Comparison of ENCODE assay signal across 3 cellular contexts in genomic region chr3:17432237-17432636, GRCh38.
TF ChIP-seq lines count a peak whose summit lies in the region.

No MANE protein-coding gene starts in this region.

TF ChIP-seq in SK-N-SH, 30 proteins besides CTCF, POLR2A, EP300 and RAD21 (continues in another document):
- TF ChIP-seq FOXM1 (IDR thresholded peaks at IDR 0.05; ENCODE audit: low read depth) (no peak), REST (IDR thresholded peaks at IDR 0.05; ENCODE audit: low read depth, low read length) (no peak), FOXJ3 (CRISPR knock-in tag; IDR thresholded peaks at IDR 0.05) (no peak), TCF12 (IDR thresholded peaks at IDR 0.05) (no peak), GATA2 (CRISPR knock-in tag; IDR thresholded peaks at IDR 0.05) (no peak), ZBTB33 (IDR thresholded peaks at IDR 0.05; ENCODE audit: borderline replicate concordance, low read depth) (no peak), POLR2AphosphoS5 (IDR thresholded peaks at IDR 0.05; ENCODE audit: low read depth, low read length) (no peak), FOSL2 (IDR thresholded peaks at IDR 0.05; ENCODE audit: borderline replicate concordance, low read depth) (no peak), NRF1 (IDR thresholded peaks at IDR 0.05; ENCODE audit: low read depth, low read length) (no peak), EZH2phosphoT487 (IDR thresholded peaks at IDR 0.05; ENCODE audit: borderline replicate concordance, low read depth) (no peak), USF1 (IDR thresholded peaks at IDR 0.05; ENCODE audit: borderline replicate concordance, low read depth) (no peak), CHD2 (IDR thresholded peaks at IDR 0.05; ENCODE audit: low read length, partially characterized antibody) (no peak), JUND (IDR thresholded peaks at IDR 0.05) (no peak), RFX5 (IDR thresholded peaks at IDR 0.05; ENCODE audit: low read length) (no peak)
- TF ChIP-seq, protein P1, sequence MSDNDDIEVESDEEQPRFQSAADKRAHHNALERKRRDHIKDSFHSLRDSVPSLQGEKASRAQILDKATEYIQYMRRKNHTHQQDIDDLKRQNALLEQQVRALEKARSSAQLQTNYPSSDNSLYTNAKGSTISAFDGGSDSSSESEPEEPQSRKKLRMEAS (IDR thresholded peaks at IDR 0.05; ENCODE audit: low read depth): no peak

TF ChIP-seq in SK-N-SH treated with all-trans-retinoic acid at 6 μM for 48 hours, 23 proteins besides CTCF, POLR2A, EP300 and RAD21:
- TF ChIP-seq GLIS3 (CRISPR knock-in tag; IDR thresholded peaks at IDR 0.05): no peak
- TF ChIP-seq ZNF8 (CRISPR knock-in tag; IDR thresholded peaks at IDR 0.05): no peak
- TF ChIP-seq ARNTL (CRISPR knock-in tag; IDR thresholded peaks at IDR 0.05; ENCODE audit: borderline replicate concordance, low read depth): no peak
- no peak for TF ChIP-seq ZFP3 (CRISPR knock-in tag; IDR thresholded peaks at IDR 0.05)
- no peak for TF ChIP-seq BACH2 (CRISPR knock-in tag; IDR thresholded peaks at IDR 0.05; ENCODE audit: borderline replicate concordance)
- TF ChIP-seq ZC3H10 (CRISPR knock-in tag; IDR thresholded peaks at IDR 0.05): no peak
- TF ChIP-seq PPARA (CRISPR knock-in tag; IDR thresholded peaks at IDR 0.05; ENCODE audit: borderline replicate concordance): no peak
- TF ChIP-seq ZNF565 (CRISPR knock-in tag; conservative IDR thresholded peaks at IDR 0.05; ENCODE audit: low read depth): no peak
- TF ChIP-seq SNAI2 (CRISPR knock-in tag; IDR thresholded peaks at IDR 0.05): no peak
- TF ChIP-seq RARB (CRISPR knock-in tag; IDR thresholded peaks at IDR 0.05): no peak
- TF ChIP-seq CSDC2 (CRISPR knock-in tag; IDR thresholded peaks at IDR 0.05): no peak
- TF ChIP-seq OSR1 (CRISPR knock-in tag; IDR thresholded peaks at IDR 0.05): no peak
- TF ChIP-seq ZNF70 (CRISPR knock-in tag; IDR thresholded peaks at IDR 0.05): no peak
- TF ChIP-seq, protein P2, sequence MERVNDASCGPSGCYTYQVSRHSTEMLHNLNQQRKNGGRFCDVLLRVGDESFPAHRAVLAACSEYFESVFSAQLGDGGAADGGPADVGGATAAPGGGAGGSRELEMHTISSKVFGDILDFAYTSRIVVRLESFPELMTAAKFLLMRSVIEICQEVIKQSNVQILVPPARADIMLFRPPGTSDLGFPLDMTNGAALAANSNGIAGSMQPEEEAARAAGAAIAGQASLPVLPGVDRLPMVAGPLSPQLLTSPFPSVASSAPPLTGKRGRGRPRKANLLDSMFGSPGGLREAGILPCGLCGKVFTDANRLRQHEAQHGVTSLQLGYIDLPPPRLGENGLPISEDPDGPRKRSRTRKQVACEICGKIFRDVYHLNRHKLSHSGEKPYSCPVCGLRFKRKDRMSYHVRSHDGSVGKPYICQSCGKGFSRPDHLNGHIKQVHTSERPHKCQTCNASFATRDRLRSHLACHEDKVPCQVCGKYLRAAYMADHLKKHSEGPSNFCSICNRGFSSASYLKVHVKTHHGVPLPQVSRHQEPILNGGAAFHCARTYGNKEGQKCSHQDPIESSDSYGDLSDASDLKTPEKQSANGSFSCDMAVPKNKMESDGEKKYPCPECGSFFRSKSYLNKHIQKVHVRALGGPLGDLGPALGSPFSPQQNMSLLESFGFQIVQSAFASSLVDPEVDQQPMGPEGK (CRISPR knock-in tag; IDR thresholded peaks at IDR 0.05; ENCODE audit: borderline replicate concordance): no peak
- no peak for TF ChIP-seq ISL1 (CRISPR knock-in tag; IDR thresholded peaks at IDR 0.05)

TF ChIP-seq in K562, 482 proteins besides CTCF, POLR2A, EP300 and RAD21:
- TF ChIP-seq NCOA4 (IDR thresholded peaks at IDR 0.05; ENCODE audit: partially characterized antibody) (no peak), ZNF263 (CRISPR knock-in tag; IDR thresholded peaks at IDR 0.05; ENCODE audit: borderline replicate concordance) (no peak), NFE2 (IDR thresholded peaks at IDR 0.05; ENCODE audit: low read depth) (peak; percentile 90), NEUROD1 (IDR thresholded peaks at IDR 0.05; ENCODE audit: borderline replicate concordance, low read depth, low read length, partially characterized antibody) (no peak), E2F6 (IDR thresholded peaks at IDR 0.05; ENCODE audit: borderline replicate concordance in 1 of 2, extremely low read depth in 1 of 2, insufficient read depth in 1 of 2, insufficient read length in 1 of 2, low read depth in 1 of 2, low read length in 1 of 2, poor library complexity in 1 of 2, severe bottlenecking in 1 of 2) (no peak), SMC3 (conservative IDR thresholded peaks at IDR 0.05; ENCODE audit: insufficient read depth, low read depth, low read length) (no peak), E2F1 (CRISPR knock-in tag; IDR thresholded peaks at IDR 0.05) (no peak), LEF1 (IDR thresholded peaks at IDR 0.05) (no peak), CREBBP (IDR thresholded peaks at IDR 0.05; ENCODE audit: low read depth, low read length) (no peak), SRSF3 (IDR thresholded peaks at IDR 0.05; ENCODE audit: insufficient read depth, low read length) (no peak), ZNF699 (CRISPR knock-in tag; IDR thresholded peaks at IDR 0.05; ENCODE audit: insufficient replicate concordance) (no peak), CBX5 (IDR thresholded peaks at IDR 0.05; ENCODE audit: borderline replicate concordance, low read depth) (no peak), MAFF (IDR thresholded peaks at IDR 0.05; ENCODE audit: low read length) (peak; percentile 93), NFE2L1 (tag; IDR thresholded peaks at IDR 0.05; ENCODE audit: borderline replicate concordance, low read depth) (peak; percentile 93), ZNF444 (CRISPR knock-in tag; IDR thresholded peaks at IDR 0.05) (no peak), PHB2 (IDR thresholded peaks at IDR 0.05; ENCODE audit: low read depth) (no peak), ETV1 (tag; conservative IDR thresholded peaks at IDR 0.05; ENCODE audit: low read depth) (no peak), TAF1 (IDR thresholded peaks at IDR 0.05; ENCODE audit: control insufficient read depth, extremely low read depth, insufficient read depth, low read length, severe bottlenecking) (no peak), YY1 (IDR thresholded peaks at IDR 0.05; ENCODE audit: borderline replicate concordance in 1 of 3, control insufficient read depth in 1 of 3, extremely low read depth in 1 of 3, insufficient read depth in 3 of 3, insufficient read length in 1 of 3, insufficient replicate concordance in 2 of 3, low read depth in 1 of 3, low read length in 2 of 3) (no peak), RBM22 (IDR thresholded peaks at IDR 0.05; ENCODE audit: low read depth, low read length, poor library complexity, severe bottlenecking) (no peak), KDM1A (IDR thresholded peaks at IDR 0.05) (no peak), HOXB6 (CRISPR knock-in tag; IDR thresholded peaks at IDR 0.05; ENCODE audit: borderline replicate concordance) (no peak), BACH1 (tag; IDR thresholded peaks at IDR 0.05) (peak; percentile 79; the same call in 1 of the 2 replicates), SRSF1 (IDR thresholded peaks at IDR 0.05; ENCODE audit: low read depth, low read length) (no peak), ZKSCAN8 (CRISPR knock-in tag; IDR thresholded peaks at IDR 0.05) (no peak), FOXK1 (CRISPR knock-in tag; IDR thresholded peaks at IDR 0.05; ENCODE audit: borderline replicate concordance) (no peak), MAFK (IDR thresholded peaks at IDR 0.05; ENCODE audit: low read length) (peak; percentile 91), MTA2 (IDR thresholded peaks at IDR 0.05; ENCODE audit: low read depth) (no peak), ZFX (CRISPR knock-in tag; IDR thresholded peaks at IDR 0.05) (no peak), ZNF224 (CRISPR knock-in tag; IDR thresholded peaks at IDR 0.05) (no peak), MAFG (tag; conservative IDR thresholded peaks at IDR 0.05) (peak; percentile 96), POLR3G (IDR thresholded peaks at IDR 0.05; ENCODE audit: extremely low read depth, insufficient read length, insufficient replicate concordance) (no peak), KDM2B (CRISPR knock-in tag; IDR thresholded peaks at IDR 0.05) (no peak), C11orf30 (IDR thresholded peaks at IDR 0.05; ENCODE audit: low read depth) (peak; percentile 86), ZBTB26 (CRISPR knock-in tag; IDR thresholded peaks at IDR 0.05) (no peak), ZNF316 (IDR thresholded peaks at IDR 0.05) (peak; percentile 94)
- TF ChIP-seq, protein P3, sequence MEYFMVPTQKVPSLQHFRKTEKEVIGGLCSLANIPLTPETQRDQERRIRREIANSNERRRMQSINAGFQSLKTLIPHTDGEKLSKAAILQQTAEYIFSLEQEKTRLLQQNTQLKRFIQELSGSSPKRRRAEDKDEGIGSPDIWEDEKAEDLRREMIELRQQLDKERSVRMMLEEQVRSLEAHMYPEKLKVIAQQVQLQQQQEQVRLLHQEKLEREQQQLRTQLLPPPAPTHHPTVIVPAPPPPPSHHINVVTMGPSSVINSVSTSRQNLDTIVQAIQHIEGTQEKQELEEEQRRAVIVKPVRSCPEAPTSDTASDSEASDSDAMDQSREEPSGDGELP (CRISPR knock-in tag; IDR thresholded peaks at IDR 0.05; ENCODE audit: borderline replicate concordance): no peak
- TF ChIP-seq, protein P4, sequence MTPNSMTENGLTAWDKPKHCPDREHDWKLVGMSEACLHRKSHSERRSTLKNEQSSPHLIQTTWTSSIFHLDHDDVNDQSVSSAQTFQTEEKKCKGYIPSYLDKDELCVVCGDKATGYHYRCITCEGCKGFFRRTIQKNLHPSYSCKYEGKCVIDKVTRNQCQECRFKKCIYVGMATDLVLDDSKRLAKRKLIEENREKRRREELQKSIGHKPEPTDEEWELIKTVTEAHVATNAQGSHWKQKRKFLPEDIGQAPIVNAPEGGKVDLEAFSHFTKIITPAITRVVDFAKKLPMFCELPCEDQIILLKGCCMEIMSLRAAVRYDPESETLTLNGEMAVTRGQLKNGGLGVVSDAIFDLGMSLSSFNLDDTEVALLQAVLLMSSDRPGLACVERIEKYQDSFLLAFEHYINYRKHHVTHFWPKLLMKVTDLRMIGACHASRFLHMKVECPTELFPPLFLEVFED (CRISPR knock-in tag; conservative IDR thresholded peaks at IDR 0.05): no peak
- TF ChIP-seq, protein P5, sequence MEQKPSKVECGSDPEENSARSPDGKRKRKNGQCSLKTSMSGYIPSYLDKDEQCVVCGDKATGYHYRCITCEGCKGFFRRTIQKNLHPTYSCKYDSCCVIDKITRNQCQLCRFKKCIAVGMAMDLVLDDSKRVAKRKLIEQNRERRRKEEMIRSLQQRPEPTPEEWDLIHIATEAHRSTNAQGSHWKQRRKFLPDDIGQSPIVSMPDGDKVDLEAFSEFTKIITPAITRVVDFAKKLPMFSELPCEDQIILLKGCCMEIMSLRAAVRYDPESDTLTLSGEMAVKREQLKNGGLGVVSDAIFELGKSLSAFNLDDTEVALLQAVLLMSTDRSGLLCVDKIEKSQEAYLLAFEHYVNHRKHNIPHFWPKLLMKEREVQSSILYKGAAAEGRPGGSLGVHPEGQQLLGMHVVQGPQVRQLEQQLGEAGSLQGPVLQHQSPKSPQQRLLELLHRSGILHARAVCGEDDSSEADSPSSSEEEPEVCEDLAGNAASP (IDR thresholded peaks at IDR 0.05): no peak
- TF ChIP-seq, protein P6, sequence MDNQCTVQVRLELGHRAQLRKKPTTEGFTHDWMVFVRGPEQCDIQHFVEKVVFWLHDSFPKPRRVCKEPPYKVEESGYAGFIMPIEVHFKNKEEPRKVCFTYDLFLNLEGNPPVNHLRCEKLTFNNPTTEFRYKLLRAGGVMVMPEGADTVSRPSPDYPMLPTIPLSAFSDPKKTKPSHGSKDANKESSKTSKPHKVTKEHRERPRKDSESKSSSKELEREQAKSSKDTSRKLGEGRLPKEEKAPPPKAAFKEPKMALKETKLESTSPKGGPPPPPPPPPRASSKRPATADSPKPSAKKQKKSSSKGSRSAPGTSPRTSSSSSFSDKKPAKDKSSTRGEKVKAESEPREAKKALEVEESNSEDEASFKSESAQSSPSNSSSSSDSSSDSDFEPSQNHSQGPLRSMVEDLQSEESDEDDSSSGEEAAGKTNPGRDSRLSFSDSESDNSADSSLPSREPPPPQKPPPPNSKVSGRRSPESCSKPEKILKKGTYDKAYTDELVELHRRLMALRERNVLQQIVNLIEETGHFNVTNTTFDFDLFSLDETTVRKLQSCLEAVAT (IDR thresholded peaks at IDR 0.05): no peak
TF ChIP-seq in K562: peak in this region for 8.
